Comparison of ENCODE assay signal across 14 cellular contexts in the genomic region with DNA sequence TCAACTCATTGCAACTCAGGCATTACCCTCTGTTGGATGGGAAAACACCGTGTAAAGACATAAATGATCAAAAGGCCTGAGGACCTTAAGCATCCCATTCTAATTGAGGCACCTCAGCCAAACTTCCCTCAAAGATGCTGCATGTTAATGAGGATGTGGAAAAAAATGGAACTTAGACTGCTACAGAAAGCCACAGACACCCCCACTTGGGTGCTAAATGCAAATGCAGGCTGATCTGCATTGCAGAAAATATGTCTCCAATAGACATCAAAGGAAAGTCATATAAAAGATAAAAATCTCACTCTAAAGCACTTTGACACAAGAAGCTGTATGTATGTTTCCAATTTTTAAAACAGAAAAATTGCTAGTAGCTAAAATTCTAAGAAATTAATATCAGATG.
DNase-seq lines count a peak whose midpoint lies in the region; ATAC-seq, FAIRE-seq and TF ChIP-seq lines count a peak whose summit lies in the region.
"Had no signal": no experiment of that assay in that cellular context is flagged by ENCODE, and none has a peak within 500 bp of the region (broad histone marks: within the 10 kb centered on the region; RNA-seq: fewer than 3 reads in every experiment).

No MANE protein-coding gene starts in this region.

- H3K4me1 ChIP-seq in upper lobe of left lung: no peaks in the 10 kb centered on the region
- H3K4me1 ChIP-seq: BLaER1, right lobe of liver, stomach had no signal

- no peaks in the 10 kb centered on the region for H3K27me3 ChIP-seq in upper lobe of left lung
- H3K27me3 ChIP-seq: BLaER1, right lobe of liver, stomach had no signal

- 71 to 82% methylated on average over 1 of the region's 1 CpG for WGBS in upper lobe of left lung, 2 donors

- no peak for TF ChIP-seq POLR2A in upper lobe of left lung (IDR thresholded peaks at IDR 0.05)

- peak; percentile 61 for ATAC-seq in HG03103 (IDR thresholded peaks at IDR 0.05; ENCODE audit: low read depth, unreplicated experiment)
- no peak for ATAC-seq in GM21737 (IDR thresholded peaks at IDR 0.05; ENCODE audit: unreplicated experiment)
- no peak for ATAC-seq in sciatic nerve
- no peak for ATAC-seq in upper lobe of left lung (ENCODE audit: low FRiP score in 2 of 2)
- ATAC-seq: left ventricle myocardium superior; naive thymus-derived CD8-positive, alpha-beta T cell; right lobe of liver had no signal

- TF ChIP-seq EP300 in upper lobe of left lung (IDR thresholded peaks at IDR 0.05): no peak

- no peaks in the 10 kb centered on the region for H3K9me3 ChIP-seq in upper lobe of left lung
- H3K9me3 ChIP-seq: BLaER1, right lobe of liver, stomach had no signal

- FAIRE-seq in GM18507 (lab: Jason Lieb, UNC): peak; percentile 29

- no peaks in the 10 kb centered on the region for H3K36me3 ChIP-seq in upper lobe of left lung
- H3K36me3 ChIP-seq: BLaER1, right lobe of liver, stomach had no signal

- DNase-seq in DMS53 (lab: John Stamatoyannopoulos, UW): peak; percentile 59
- no peak for DNase-seq in GM18507 (ENCODE audit: extremely low spot score, insufficient read length, low read depth)
- DNase-seq in OCI-M1 (lab: John Stamatoyannopoulos, UW): peak; percentile 9
- DNase-seq in sciatic nerve (ENCODE audit: low spot score): no peak
- DNase-seq in upper lobe of left lung: no peak
- DNase-seq in activated CD4-positive, CD25-positive, alpha-beta regulatory T cell (lab: John Stamatoyannopoulos, UW): no peak
- DNase-seq: activated CD4-positive, CD25-positive, alpha-beta regulatory T cell treated with anti-CD3 and anti-CD28 coated beads, Interleukin-2, amount 50 U/mL, for 72 hours; left ventricle myocardium superior; naive thymus-derived CD8-positive, alpha-beta T cell; right lobe of liver; stomach had no signal

- TF ChIP-seq CTCF in upper lobe of left lung (IDR thresholded peaks at IDR 0.05): no peak

- H3K27ac ChIP-seq in upper lobe of left lung: no peak overlapping the region
- H3K27ac ChIP-seq: BLaER1, right lobe of liver, stomach had no signal

- no peak overlapping the region for H3K4me3 ChIP-seq in upper lobe of left lung
- H3K4me3 ChIP-seq: BLaER1, right lobe of liver, stomach had no signal

- intact Hi-C loops in sciatic nerve (cut with DNase I): no loop called here

Comparison
In these comparisons a context has a peak if more than half of its experiments do, and no peak if none do; other contexts are left out.
1. DNase-seq: peak in DMS53 (single experiment) and OCI-M1 (single experiment); none in GM18507 (single experiment), sciatic nerve (single experiment), upper lobe of left lung (0 of 2) and activated CD4-positive, CD25-positive, alpha-beta regulatory T cell (0 of 4).